Comparison of ENCODE assay signal across 9 cellular contexts in the genomic region with DNA sequence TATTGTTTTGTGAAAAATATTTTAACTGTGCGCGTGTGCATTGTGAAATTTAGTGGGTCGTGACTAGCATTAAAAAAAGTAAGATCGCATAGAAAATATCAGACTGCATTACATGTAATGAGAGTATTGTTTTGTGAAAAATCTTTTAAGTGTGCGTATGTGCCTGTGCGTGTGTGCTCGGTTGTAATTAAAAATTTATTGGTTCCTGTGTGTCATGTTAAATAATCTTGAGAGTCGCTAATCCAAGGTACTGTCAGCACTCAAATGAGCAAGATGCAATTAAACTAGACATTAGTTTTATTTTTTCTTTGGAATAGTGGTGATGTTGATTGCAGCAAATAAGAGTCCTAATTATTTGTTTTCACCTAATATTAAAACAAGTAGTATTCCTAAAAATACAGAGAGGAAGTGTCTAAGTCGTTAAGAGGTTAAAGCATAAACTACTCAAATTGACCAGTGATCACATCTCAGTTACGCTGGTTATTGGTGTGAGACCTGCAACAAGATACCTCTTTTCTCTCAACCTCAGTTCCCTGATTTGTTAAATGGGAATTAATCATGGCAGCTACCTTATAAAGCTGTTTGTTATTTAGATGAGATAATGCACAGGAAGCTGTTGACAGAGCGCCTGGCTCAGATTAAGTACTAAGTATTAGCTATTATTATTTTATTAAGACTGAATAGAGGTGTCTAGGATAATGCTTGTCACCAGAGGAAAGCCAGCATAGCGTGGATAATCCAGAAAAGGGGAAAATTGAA. TPM values are rescaled to one million over a fixed set of nuclear protein-coding genes. Genes with fewer than 3 reads are reported as not detected.
DNase-seq lines count a peak whose midpoint lies in the region; ATAC-seq and TF ChIP-seq lines count a peak whose summit lies in the region.
"Had no signal": no experiment of that assay in that cellular context is flagged by ENCODE, and none has a peak within 500 bp of the region (broad histone marks: within the 10 kb centered on the region; RNA-seq: fewer than 3 reads in every experiment).

No MANE protein-coding gene starts in this region.

- no peak for ATAC-seq in HG02571 (IDR thresholded peaks at IDR 0.05; ENCODE audit: unreplicated experiment)

- no peaks in the 10 kb centered on the region for H3K9me3 Mint-ChIP-seq in mesothelial cell of epicardium

- H3K4me1 Mint-ChIP-seq in mesothelial cell of epicardium, result peaks cover 25% of the 10 kb centered on the region

- TF ChIP-seq CTCF in astrocyte of the cerebellum (IDR thresholded peaks at IDR 0.05; ENCODE audit: low read depth, low read length, missing control alignments) (no peak), mesothelial cell of epicardium (IDR thresholded peaks at IDR 0.05; ENCODE audit: unreplicated experiment) (no peak)

- peaks cover 2% of the 10 kb centered on the region for H3K36me3 Mint-ChIP-seq in mesothelial cell of epicardium

- H3K27ac ChIP-seq in HUES48 (ENCODE audit: low read depth, low read length), result peak overlapping the region; percentile 3

- peak overlapping the region; percentile 80 for H3K4me3 Mint-ChIP-seq in mesothelial cell of epicardium

- H3K27me3 ChIP-seq in HUES48 (ENCODE audit: control insufficient read depth, insufficient read depth, low read length), result peaks cover 13% of the 10 kb centered on the region; the same call in 1 of the 2 replicates

- in situ Hi-C loops in astrocyte of the cerebellum (cut with HindIII; ENCODE audit: low sequenced_read_pairs), result no loop called here

- H3K9ac ChIP-seq in HUES48 (ENCODE audit: low read depth, low read length), result peak overlapping the region; percentile 37

- peaks cover 4% of the 10 kb centered on the region for H3K27me3 Mint-ChIP-seq in mesothelial cell of epicardium (ENCODE audit: low read depth)

- H3K36me3 ChIP-seq in HUES48 (ENCODE audit: control insufficient read depth, insufficient read depth, low read length), result peaks cover 4% of the 10 kb centered on the region

- H3K9me3 ChIP-seq in HUES48 (ENCODE audit: control insufficient read depth, insufficient read depth, low read length), result no peaks in the 10 kb centered on the region

- H3K4me3 ChIP-seq in HUES48 (ENCODE audit: low read depth, low read length) (peak overlapping the region; percentile 74), astrocyte of the cerebellum (ENCODE audit: low read depth, low read length) (peak overlapping the region; percentile 61)

- peaks cover 40% of the 10 kb centered on the region for H3K4me1 ChIP-seq in HUES48 (ENCODE audit: control insufficient read depth, insufficient read depth, low read length)

- peak overlapping the region; percentile 89 for H3K27ac Mint-ChIP-seq in mesothelial cell of epicardium

- DNase-seq in NCI-H1105 treated with DMSO at 0.1 percent for 48 hours (lab: John Stamatoyannopoulos, UW), result peak; percentile 10
- DNase-seq in NCI-H1105 (lab: John Stamatoyannopoulos, UW), result no peak
- DNase-seq in astrocyte of the cerebellum (ENCODE audit: low read depth), result no peak
- DNase-seq in mesothelial cell of epicardium (ENCODE audit: low spot score in 2 of 2, unreplicated experiment in 2 of 2), result no peak
- no peak for DNase-seq in NCI-H1694 (lab: John Stamatoyannopoulos, UW)
- DNase-seq in activated gamma-delta T cell treated with Interleukin-2 at 50 U/mL for 16 hours, result no peak
- DNase-seq: 8988T had no signal

RNA-seq across cellular contexts. Expression of gene ZDBF2, which starts 1.9 kb away (rescaled TPM):
- total RNA-seq in mesothelial cell of epicardium, result 45.7 to 49.5 TPM (median 47.6 TPM) in 3 replicates
